Comparison of ENCODE assay signal across 11 cellular contexts in genomic region chrX:72712094-72712755, GRCh38. TPM values are rescaled to one million over a fixed set of nuclear protein-coding genes. Genes with fewer than 3 reads are reported as not detected.
DNase-seq lines count a peak whose midpoint lies in the region; ATAC-seq and TF ChIP-seq lines count a peak whose summit lies in the region.
"Had no signal": no experiment of that assay in that cellular context is flagged by ENCODE, and none has a peak within 500 bp of the region (broad histone marks: within the 10 kb centered on the region; RNA-seq: fewer than 3 reads in every experiment).

No MANE protein-coding gene starts in this region.

- H3K4me3 Mint-ChIP-seq in osteocyte (ENCODE audit: unreplicated experiment), result peak overlapping the region; percentile 20
- no peak overlapping the region for H3K4me3 Mint-ChIP-seq in endothelial cell (ENCODE audit: unreplicated experiment)
- H3K4me3 Mint-ChIP-seq: central memory CD8-positive, alpha-beta T cell had no signal

- H3K27ac ChIP-seq in MM.1S (ENCODE audit: low read length), result peak overlapping the region; percentile 73
- H3K27ac ChIP-seq in mammary epithelial cell (ENCODE audit: insufficient read depth, low read depth, low read length), result no peak overlapping the region
- H3K27ac ChIP-seq in OCI-LY7 (ENCODE audit: low read depth, low read length, poor library complexity, severe bottlenecking), result no peak overlapping the region

- peak overlapping the region; percentile 16 for H3K27ac Mint-ChIP-seq in osteocyte (ENCODE audit: unreplicated experiment)
- no peak overlapping the region for H3K27ac Mint-ChIP-seq in endothelial cell (ENCODE audit: unreplicated experiment)
- H3K27ac Mint-ChIP-seq: activated CD4-positive, alpha-beta memory T cell treated with anti-CD3 and anti-CD28 coated beads for 36 hours had no signal

- H3K4me1 Mint-ChIP-seq in osteocyte (ENCODE audit: unreplicated experiment), result peaks cover 11% of the 10 kb centered on the region
- no peaks in the 10 kb centered on the region for H3K4me1 Mint-ChIP-seq in endothelial cell (ENCODE audit: unreplicated experiment)
- H3K4me1 Mint-ChIP-seq: central memory CD8-positive, alpha-beta T cell had no signal

- TF ChIP-seq CTCF in MM.1S (IDR thresholded peaks at IDR 0.05; ENCODE audit: low read length) (no peak), mammary epithelial cell (conservative IDR thresholded peaks at IDR 0.05 in 1 of 2, IDR thresholded peaks at IDR 0.05 in 1 of 2; ENCODE audit: extremely low read depth in 1 of 2, insufficient read depth in 1 of 2, low read depth in 1 of 2, low read length in 2 of 2) (no peak), osteocyte (IDR thresholded peaks at IDR 0.05) (no peak), endothelial cell (IDR thresholded peaks at IDR 0.05; ENCODE audit: unreplicated experiment) (no peak), OCI-LY7 (conservative IDR thresholded peaks at IDR 0.05; ENCODE audit: low read length) (no peak)

- in situ Hi-C loops in mammary epithelial cell (cut with MboI; ENCODE audit: low sequenced_read_pairs in 2 of 2), result no loop called here

- H3F3A ChIP-seq in MM.1S (ENCODE audit: insufficient read depth, low read length), result peaks cover 4% of the 10 kb centered on the region; the same call in 1 of the 2 replicates

- H3K27me3 Mint-ChIP-seq in osteocyte (ENCODE audit: unreplicated experiment) (no peaks in the 10 kb centered on the region), endothelial cell (ENCODE audit: unreplicated experiment) (peaks cover 3% of the 10 kb centered on the region)

- BruUV-seq in mammary epithelial cell (replicated peaks; lab: Mats Ljungman, UMichigan), result no TSS peak
- BruUV-seq in OCI-LY7 (replicated peaks; lab: Mats Ljungman, UMichigan), result no TSS peak

- H3K4me2 ChIP-seq in MM.1S (ENCODE audit: low read depth, low read length), result peak overlapping the region; percentile 61
- peak overlapping the region; percentile 6 for H3K4me2 ChIP-seq in mammary epithelial cell (ENCODE audit: insufficient read depth, low read depth, low read length)
- no peak overlapping the region for H3K4me2 ChIP-seq in OCI-LY7 (ENCODE audit: low read length)

- H3K4me3 ChIP-seq in MM.1S (ENCODE audit: low read length) (peak overlapping the region; percentile 63), mammary epithelial cell (replicated peaks in 1 of 3; ENCODE audit: insufficient read depth in 1 of 3, low read depth in 2 of 3, low read length in 3 of 3) (no peak overlapping the region), OCI-LY7 (ENCODE audit: low read depth, low read length, poor library complexity, severe bottlenecking) (no peak overlapping the region)
- H3K4me3 ChIP-seq: MG63 had no signal

- peaks cover 4% of the 10 kb centered on the region; the same call in 1 of the 2 replicates for H3K4me1 ChIP-seq in MM.1S (ENCODE audit: low read length)
- no peaks in the 10 kb centered on the region for H3K4me1 ChIP-seq in mammary epithelial cell (ENCODE audit: insufficient read depth, low read length)
- no peaks in the 10 kb centered on the region for H3K4me1 ChIP-seq in OCI-LY7 (ENCODE audit: insufficient read depth, low read length, poor library complexity, severe bottlenecking)

- H3K36me3 ChIP-seq in MM.1S (replicated peaks; ENCODE audit: insufficient read depth, low read length), result no peaks in the 10 kb centered on the region
- no peaks in the 10 kb centered on the region for H3K36me3 ChIP-seq in mammary epithelial cell (ENCODE audit: insufficient read depth, low read length)
- H3K36me3 ChIP-seq in OCI-LY7 (ENCODE audit: insufficient read depth, low read length), result no peaks in the 10 kb centered on the region
- H3K36me3 ChIP-seq: MG63 had no signal

- H3K27me3 ChIP-seq in MM.1S (replicated peaks; ENCODE audit: insufficient read depth, low read length), result no peaks in the 10 kb centered on the region
- no peaks in the 10 kb centered on the region for H3K27me3 ChIP-seq in mammary epithelial cell (ENCODE audit: insufficient read depth, low read length)
- H3K27me3 ChIP-seq: MG63 had no signal

- dilution Hi-C loops in mammary epithelial cell (cut with HindIII; ENCODE audit: low sequenced_read_pairs), result no loop called here

- H3K79me2 ChIP-seq in MM.1S (ENCODE audit: low read length) (peaks cover 15% of the 10 kb centered on the region), mammary epithelial cell (ENCODE audit: insufficient read depth, low read length) (no peaks in the 10 kb centered on the region), OCI-LY7 (ENCODE audit: insufficient read depth, low read depth, low read length) (no peaks in the 10 kb centered on the region)

- DNase-seq in GM03348 (ENCODE audit: low spot score), result peak; percentile 2
- peak; percentile 66 for DNase-seq in MM.1S
- no peak for DNase-seq in mammary epithelial cell
- DNase-seq in osteocyte (ENCODE audit: extremely low spot score, unreplicated experiment), result no peak
- no peak for DNase-seq in cortex of kidney (lab: John Stamatoyannopoulos, UW)
- no peak for DNase-seq in endothelial cell (ENCODE audit: low spot score)
- DNase-seq in OCI-LY7 (ENCODE audit: low spot score), result no peak
- DNase-seq: activated CD4-positive, alpha-beta memory T cell treated with anti-CD3 and anti-CD28 coated beads for 36 hours; MG63 had no signal

- CTCF ChIA-PET in mammary epithelial cell (lab: Charles Lee; ENCODE audit: low non-redundant PET), result no interaction called here
- CTCF ChIA-PET in OCI-LY7 (lab: Charles Lee; ENCODE audit: unreplicated experiment), result no interaction called here

- H4K20me1 ChIP-seq in MM.1S (ENCODE audit: insufficient read depth, low read length) (no peaks in the 10 kb centered on the region), mammary epithelial cell (ENCODE audit: insufficient read depth, low read length) (no peaks in the 10 kb centered on the region), OCI-LY7 (ENCODE audit: insufficient read depth, low read length) (no peaks in the 10 kb centered on the region)

- ATAC-seq in GM18870 (IDR thresholded peaks at IDR 0.05; ENCODE audit: unreplicated experiment), result no peak

- no peaks in the 10 kb centered on the region for H3K36me3 Mint-ChIP-seq in osteocyte (ENCODE audit: unreplicated experiment)
- H3K36me3 Mint-ChIP-seq in endothelial cell (ENCODE audit: low read depth, unreplicated experiment), result no peaks in the 10 kb centered on the region
- H3K36me3 Mint-ChIP-seq: activated CD4-positive, alpha-beta memory T cell treated with anti-CD3 and anti-CD28 coated beads for 36 hours had no signal

- H2AFZ ChIP-seq in MM.1S (ENCODE audit: low read length), result no peak overlapping the region
- no peak overlapping the region for H2AFZ ChIP-seq in mammary epithelial cell (ENCODE audit: low read depth, low read length)
- no peak overlapping the region for H2AFZ ChIP-seq in OCI-LY7 (ENCODE audit: low read length)

- H3K9me3 Mint-ChIP-seq in osteocyte (ENCODE audit: unreplicated experiment) (peaks cover 15% of the 10 kb centered on the region), endothelial cell (ENCODE audit: unreplicated experiment) (no peaks in the 10 kb centered on the region)
- H3K9me3 Mint-ChIP-seq: activated CD4-positive, alpha-beta memory T cell treated with anti-CD3 and anti-CD28 coated beads for 36 hours; central memory CD8-positive, alpha-beta T cell had no signal

- intact Hi-C loops in mammary epithelial cell (cut with micrococcal nuclease), result loop anchor here (2.0 to 5.0 kb wide), 4 partner anchors 25 to 140 kb away; partner anchors contain the start of gene HDAC8
- intact Hi-C loops in OCI-LY7 (cut with micrococcal nuclease; ENCODE audit: unreplicated experiment), result no loop called here

- H3K9me2 ChIP-seq in MM.1S (replicated peaks; ENCODE audit: insufficient read depth, low read length) (no peaks in the 10 kb centered on the region), OCI-LY7 (ENCODE audit: insufficient read depth, low read length) (no peaks in the 10 kb centered on the region)

- H3K9ac ChIP-seq in MM.1S (ENCODE audit: low read length) (peak overlapping the region; percentile 58; the same call in 1 of the 2 replicates), mammary epithelial cell (ENCODE audit: insufficient read depth, low read length) (no peak overlapping the region)

- no peaks in the 10 kb centered on the region for H3K9me3 ChIP-seq in MM.1S (replicated peaks; ENCODE audit: insufficient read depth, low read length)
- no peaks in the 10 kb centered on the region for H3K9me3 ChIP-seq in mammary epithelial cell (replicated peaks; ENCODE audit: insufficient read depth, low read length)
- H3K9me3 ChIP-seq in OCI-LY7 (ENCODE audit: low read length), result no peaks in the 10 kb centered on the region
- H3K9me3 ChIP-seq: MG63 had no signal

- 69% methylated on average over 2 of the region's 2 CpGs for WGBS in mammary epithelial cell (ENCODE audit: low coverage, missing lambda C conversion rate)

- POLR2A ChIA-PET in OCI-LY7 (lab: Charles Lee), result no interaction called here

RNA-seq across cellular contexts. Expression of gene PHKA1, which starts 1.9 kb away (rescaled TPM):
- total RNA-seq in mammary epithelial cell, result 10 to 100 TPM; 11.2 to 12.0 TPM
- 7.6 TPM for polyA plus RNA-seq in mammary epithelial cell
- 19.3 TPM for polyA minus RNA-seq in mammary epithelial cell
- total RNA-seq in osteocyte, result 1.9 and 2.6 TPM in 2 replicates
- total RNA-seq in endothelial cell (ENCODE audit: unreplicated experiment), result 4.0 TPM
- total RNA-seq in OCI-LY7 (2014; rRNA removed; shearing (Covaris generic)), result 0.09 TPM in 1 of 2 replicates, not detected in the other
- not detected in 2 replicates for total RNA-seq in OCI-LY7 (2022)

Comparison
In these comparisons a context has a peak if more than half of its experiments do, and no peak if none do; other contexts are left out.
1. DNase-seq: peak in GM03348 (single experiment) and MM.1S (single experiment); none in mammary epithelial cell (single experiment), osteocyte (single experiment), cortex of kidney (single experiment), endothelial cell (single experiment) and OCI-LY7 (single experiment).